Comparison of ENCODE assay signal across 8 cellular contexts in the genomic region with DNA sequence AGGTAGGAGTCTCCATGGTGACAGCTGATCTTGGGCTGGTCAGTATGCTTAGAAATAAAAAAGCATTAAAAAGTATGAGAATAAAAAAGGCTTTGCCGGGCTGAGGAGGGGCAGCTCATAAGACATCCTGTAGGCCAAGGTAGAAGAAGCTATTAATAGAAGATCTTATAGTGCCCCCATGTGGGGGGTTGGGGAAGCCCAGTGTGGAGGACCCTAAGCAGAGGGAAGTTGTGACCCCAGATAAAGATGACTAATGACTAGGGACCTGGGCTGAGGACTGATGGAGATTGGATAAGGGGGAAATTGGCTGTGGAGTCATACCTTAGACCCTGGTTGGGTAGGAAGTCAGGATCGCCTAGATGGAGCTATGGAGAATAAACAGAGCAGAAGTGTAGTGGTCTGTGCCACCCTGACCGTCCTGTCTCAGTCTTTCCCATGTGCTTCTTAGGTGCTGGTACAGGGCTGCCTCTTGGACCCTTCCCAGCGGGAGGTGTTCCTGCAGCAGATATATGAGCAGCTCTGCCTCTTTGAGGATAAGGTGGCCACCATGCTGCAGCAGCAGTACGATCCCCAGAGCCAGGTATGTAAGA.
DNase-seq lines count a peak whose midpoint lies in the region; ATAC-seq and TF ChIP-seq lines count a peak whose summit lies in the region.

No MANE protein-coding gene starts in this region.

- H3K27ac ChIP-seq in coronary artery: no peak overlapping the region

- peak; percentile 37 for TF ChIP-seq CTCF in coronary artery (IDR thresholded peaks at IDR 0.05)

- no peak for ATAC-seq in GM19397 (IDR thresholded peaks at IDR 0.05; ENCODE audit: unreplicated experiment)

- no peak overlapping the region for H3K4me3 ChIP-seq in coronary artery

- DNase-seq in NK-92 treated with Interleukin-12 subunit alpha and Interleukin-12 subunit beta, amount 100 ng/mL, for 24 hours (lab: John Stamatoyannopoulos, UW): peak; percentile 13
- DNase-seq in NK-92 (lab: John Stamatoyannopoulos, UW; ENCODE audit: unreplicated experiment): no peak
- peak; percentile 3 for DNase-seq in NCI-H446 treated with DMSO at 0.1 percent for 48 hours (lab: John Stamatoyannopoulos, UW)
- peak; percentile 28 to 53 for DNase-seq in activated CD4-positive, alpha-beta T cell treated with anti-CD3 and anti-CD28 coated beads for 24 hours (ENCODE audit: low read depth in 2 of 2)
- DNase-seq in coronary artery (ENCODE audit: low spot score): no peak
- DNase-seq in medulla oblongata (ENCODE audit: extremely low spot score): peak; percentile 69
- peak; percentile 22 to 47 for DNase-seq in stimulated activated CD8-positive, alpha-beta memory T cell treated with anti-CD3 and anti-CD28 coated beads, Interleukin-2, amount 100 ng/mL, for 1 hour (ENCODE audit: low read depth in 2 of 2)

Comparison
In these comparisons a context has a peak if more than half of its experiments do, and no peak if none do; other contexts are left out.
1. DNase-seq: peak in NK-92 treated with Interleukin-12 subunit alpha and Interleukin-12 subunit beta, amount 100 ng/mL, for 24 hours (single experiment), NCI-H446 treated with DMSO at 0.1 percent for 48 hours (single experiment), activated CD4-positive, alpha-beta T cell treated with anti-CD3 and anti-CD28 coated beads for 24 hours (2 of 2), medulla oblongata (single experiment) and stimulated activated CD8-positive, alpha-beta memory T cell treated with anti-CD3 and anti-CD28 coated beads, Interleukin-2, amount 100 ng/mL, for 1 hour (2 of 2); none in NK-92 (single experiment) and coronary artery (single experiment).